In the genomic region with DNA sequence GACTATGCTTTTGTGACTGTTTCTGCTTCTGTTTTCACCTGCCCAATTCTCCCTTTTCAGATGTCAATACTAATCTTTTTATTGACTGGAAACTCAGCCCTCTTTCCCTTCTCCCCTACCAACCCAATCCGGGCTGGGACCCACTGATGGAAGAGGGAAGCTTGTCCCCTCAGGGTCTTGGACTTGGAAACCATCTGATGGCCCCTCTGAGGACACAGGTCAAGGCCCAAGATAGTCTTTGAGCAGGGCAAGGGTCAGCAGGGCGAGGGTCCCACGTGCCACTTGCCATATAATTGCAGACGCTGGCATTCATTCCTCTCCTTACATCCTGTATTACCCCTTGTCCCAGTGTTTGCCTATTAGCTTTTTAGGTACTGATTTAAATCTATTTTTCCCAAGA, we compare ENCODE assay signal across 24 cellular contexts.
DNase-seq lines count a peak whose midpoint lies in the region; ATAC-seq and TF ChIP-seq lines count a peak whose summit lies in the region.
"Had no signal": no experiment of that assay in that cellular context is flagged by ENCODE, and none has a peak within 500 bp of the region (broad histone marks: within the 10 kb centered on the region; RNA-seq: fewer than 3 reads in every experiment).

No MANE protein-coding gene starts in this region.

- peak overlapping the region; percentile 98 for H2BK12ac ChIP-seq in trophoblast cell (ENCODE audit: low read length)

- intact Hi-C loops in OCI-LY7 (cut with micrococcal nuclease; ENCODE audit: unreplicated experiment) (no loop called here), testis (cut with DNase I; ENCODE audit: low total_unique reads) (no loop called here)

- H3K27me3 ChIP-seq in SJSA1 (replicated peaks) = no peaks in the 10 kb centered on the region
- no peaks in the 10 kb centered on the region for H3K27me3 ChIP-seq in trophoblast cell (ENCODE audit: insufficient read depth, low read length)
- no peaks in the 10 kb centered on the region for H3K27me3 ChIP-seq in testis
- H3K27me3 ChIP-seq: BE2C, BLaER1 had no signal

- no peak for TF ChIP-seq POLR2A in testis (IDR thresholded peaks at IDR 0.05)

- H2BK5ac ChIP-seq in trophoblast cell (ENCODE audit: low read depth, low read length, poor library complexity) = peak overlapping the region; percentile 62

- H3K23ac ChIP-seq in trophoblast cell (ENCODE audit: low read length) = no peak overlapping the region

- H4K12ac ChIP-seq in trophoblast cell (ENCODE audit: low read depth, low read length) = no peak overlapping the region

- H3K4me3 Mint-ChIP-seq in HFFc6 = no peak overlapping the region
- H3K4me3 Mint-ChIP-seq: CD14-positive monocyte; CD4-positive, alpha-beta memory T cell; CD4-positive, CD25-positive, alpha-beta regulatory T cell; CD8-positive, alpha-beta memory T cell had no signal

- no peaks in the 10 kb centered on the region for H3K9me3 ChIP-seq in SJSA1 (replicated peaks)
- no peaks in the 10 kb centered on the region for H3K9me3 ChIP-seq in trophoblast cell (ENCODE audit: insufficient read depth, low read depth, low read length)
- H3K9me3 ChIP-seq in OCI-LY7 (ENCODE audit: low read length) = no peaks in the 10 kb centered on the region
- no peaks in the 10 kb centered on the region for H3K9me3 ChIP-seq in testis
- H3K9me3 ChIP-seq: BE2C, BLaER1 had no signal

- H3K4me3 ChIP-seq in SJSA1 (no peak overlapping the region), trophoblast cell (ENCODE audit: low read depth, low read length) (no peak overlapping the region), OCI-LY7 (ENCODE audit: low read depth, low read length, poor library complexity, severe bottlenecking) (no peak overlapping the region), testis (no peak overlapping the region)
- H3K4me3 ChIP-seq: BLaER1, GM12878 had no signal

- H3K4ac ChIP-seq in trophoblast cell (ENCODE audit: low read depth, low read length) = no peak overlapping the region

- DNase-seq in HFFc6 = no peak
- DNase-seq in SJSA1 (ENCODE audit: low read depth in 1 of 2, low spot score in 2 of 2) = no peak
- DNase-seq in trophoblast cell = no peak
- no peak for DNase-seq in OCI-LY7 (ENCODE audit: low spot score)
- no peak for DNase-seq in testis
- DNase-seq in NK-92 treated with Interleukin-12 subunit alpha and Interleukin-12 subunit beta, amount 100 ng/mL, for 24 hours (lab: John Stamatoyannopoulos, UW) = no peak
- DNase-seq: 8988T; ACHN; BE2C; C1 segment of cervical spinal cord; CD4-positive, alpha-beta memory T cell; CD4-positive, CD25-positive, alpha-beta regulatory T cell; CD8-positive, alpha-beta memory T cell; COR-L47; DMS 273 treated with DMSO at 0.1 percent for 48 hours; DMS153; DMS53; DMS79; DND-41; GDM1 had no signal

- H3K27me3 Mint-ChIP-seq in HFFc6 (ENCODE audit: insufficient read depth) = peaks cover 1% of the 10 kb centered on the region; the same call in 1 of the 2 replicates
- H3K27me3 Mint-ChIP-seq: CD4-positive, CD25-positive, alpha-beta regulatory T cell; CD8-positive, alpha-beta memory T cell had no signal

- no peaks in the 10 kb centered on the region for H3K36me3 Mint-ChIP-seq in HFFc6 (ENCODE audit: low read depth)
- H3K36me3 Mint-ChIP-seq: CD14-positive monocyte; CD4-positive, alpha-beta memory T cell; CD4-positive, CD25-positive, alpha-beta regulatory T cell; CD8-positive, alpha-beta memory T cell had no signal

- peaks cover 81% of the 10 kb centered on the region for H3K4me1 Mint-ChIP-seq in HFFc6 (ENCODE audit: low read depth)
- H3K4me1 Mint-ChIP-seq: CD14-positive monocyte; CD4-positive, alpha-beta memory T cell; CD4-positive, CD25-positive, alpha-beta regulatory T cell; CD8-positive, alpha-beta memory T cell had no signal

- H2AFZ ChIP-seq in trophoblast cell (ENCODE audit: insufficient read depth, low read length, poor library complexity) = no peak overlapping the region
- H2AFZ ChIP-seq in OCI-LY7 (ENCODE audit: low read length) = no peak overlapping the region

- H3K4me2 ChIP-seq in trophoblast cell (ENCODE audit: low read length) = no peak overlapping the region
- no peak overlapping the region for H3K4me2 ChIP-seq in OCI-LY7 (ENCODE audit: low read length)
- H3K4me2 ChIP-seq: BLaER1 had no signal

- H3K79me2 ChIP-seq in trophoblast cell (ENCODE audit: control insufficient read depth, insufficient read depth, low read length, poor library complexity) (no peaks in the 10 kb centered on the region), OCI-LY7 (ENCODE audit: insufficient read depth, low read depth, low read length) (no peaks in the 10 kb centered on the region)

- H4K8ac ChIP-seq in trophoblast cell (ENCODE audit: low read depth, low read length) = no peak overlapping the region

- peak overlapping the region; percentile 71 for H2AK5ac ChIP-seq in trophoblast cell (ENCODE audit: low read length)

- CTCF ChIA-PET in OCI-LY7 (lab: Charles Lee; ENCODE audit: unreplicated experiment) = no interaction called here

- H3K27ac ChIP-seq in SJSA1 (peak overlapping the region; percentile 90), trophoblast cell (ENCODE audit: low read depth, low read length) (no peak overlapping the region), OCI-LY7 (ENCODE audit: low read depth, low read length, poor library complexity, severe bottlenecking) (no peak overlapping the region), testis (no peak overlapping the region)
- H3K27ac ChIP-seq: BLaER1 had no signal

- peak overlapping the region; percentile 19 for H3K14ac ChIP-seq in trophoblast cell (ENCODE audit: low read length)

- no peak overlapping the region for H3K9ac ChIP-seq in trophoblast cell (ENCODE audit: low read length)
- H3K9ac ChIP-seq: BLaER1 had no signal

- POLR2A ChIA-PET in OCI-LY7 (lab: Charles Lee) = no interaction called here

- BruUV-seq in OCI-LY7 (replicated peaks; lab: Mats Ljungman, UMichigan) = no TSS peak

- no peak for TF ChIP-seq CTCF in HFFc6 (IDR thresholded peaks at IDR 0.05)
- TF ChIP-seq CTCF in OCI-LY7 (conservative IDR thresholded peaks at IDR 0.05; ENCODE audit: low read length) = no peak
- TF ChIP-seq CTCF in testis (IDR thresholded peaks at IDR 0.05) = no peak

- H3K4me1 ChIP-seq in SJSA1 (replicated peaks) = peaks cover 58% of the 10 kb centered on the region
- no peaks in the 10 kb centered on the region for H3K4me1 ChIP-seq in trophoblast cell (ENCODE audit: control insufficient read depth in 1 of 2, insufficient read depth in 2 of 2, low read length in 2 of 2)
- no peaks in the 10 kb centered on the region for H3K4me1 ChIP-seq in OCI-LY7 (ENCODE audit: insufficient read depth, low read length, poor library complexity, severe bottlenecking)
- H3K4me1 ChIP-seq in testis = no peaks in the 10 kb centered on the region
- H3K4me1 ChIP-seq: BLaER1 had no signal

- ATAC-seq in GM21515 (IDR thresholded peaks at IDR 0.05; ENCODE audit: unreplicated experiment) = no peak
- ATAC-seq: GM12878 had no signal

- WGBS in trophoblast cell (ENCODE audit: extremely low coverage, insufficient coverage, insufficient read length) = no CpG with 5 or more reads among the region's 4 CpGs
- 82 to 88% methylated on average over 4 of the region's 4 CpGs for WGBS in testis, 2 donors

- H3K9me2 ChIP-seq in OCI-LY7 (ENCODE audit: insufficient read depth, low read length) = no peaks in the 10 kb centered on the region

- no peak overlapping the region for H3K18ac ChIP-seq in trophoblast cell (ENCODE audit: low read length)

- peaks cover 3% of the 10 kb centered on the region for H3K79me1 ChIP-seq in trophoblast cell (ENCODE audit: low read length)

- H3K9me3 Mint-ChIP-seq in HFFc6 = no peaks in the 10 kb centered on the region

- no peak overlapping the region for H4K91ac ChIP-seq in trophoblast cell (ENCODE audit: low read depth, low read length)

- H2BK120ac ChIP-seq in trophoblast cell (ENCODE audit: insufficient read depth, low read length, poor library complexity) = peak overlapping the region; percentile 53

- H3K36me3 ChIP-seq in SJSA1 = no peaks in the 10 kb centered on the region
- no peaks in the 10 kb centered on the region for H3K36me3 ChIP-seq in trophoblast cell (ENCODE audit: control insufficient read depth in 1 of 2, insufficient read depth in 2 of 2, low read length in 2 of 2)
- no peaks in the 10 kb centered on the region for H3K36me3 ChIP-seq in OCI-LY7 (ENCODE audit: insufficient read depth, low read length)
- no peaks in the 10 kb centered on the region for H3K36me3 ChIP-seq in testis (ENCODE audit: low read depth, missing control alignments)
- H3K36me3 ChIP-seq: BE2C, BLaER1 had no signal

- no peaks in the 10 kb centered on the region for H4K20me1 ChIP-seq in OCI-LY7 (ENCODE audit: insufficient read depth, low read length)
- H4K20me1 ChIP-seq: BLaER1 had no signal

- peak overlapping the region; percentile 78 for H3K27ac Mint-ChIP-seq in HFFc6
- H3K27ac Mint-ChIP-seq: CD14-positive monocyte; CD4-positive, alpha-beta memory T cell; CD4-positive, CD25-positive, alpha-beta regulatory T cell; CD8-positive, alpha-beta memory T cell had no signal
